In genomic region chr3:133089906-133090305, GRCh38 we compare ENCODE assay signal across 25 cellular contexts.
"Had no signal": no experiment of that assay in that cellular context is flagged by ENCODE, and none has a peak within 500 bp of the region (broad histone marks: within the 10 kb centered on the region; RNA-seq: fewer than 3 reads in every experiment).

No MANE protein-coding gene starts in this region.

- H3K36me3 Mint-ChIP-seq: naive B cell had no signal

- H3K79me2 ChIP-seq: parathyroid adenoma had no signal

- H3K9me3 ChIP-seq: esophagus squamous epithelium, gastroesophageal sphincter, left ventricle myocardium inferior, lower lobe of right lung, psoas muscle, right atrium auricular region, sigmoid colon, stomach, thoracic aorta, transverse colon had no signal

- H3K4me1 Mint-ChIP-seq: naive B cell, nephron progenitor cell had no signal

- H3K27me3 ChIP-seq: esophagus squamous epithelium, gastroesophageal sphincter, right atrium auricular region, sigmoid colon, stomach, transverse colon had no signal

- H3K36me3 ChIP-seq: esophagus squamous epithelium, gastroesophageal sphincter, left ventricle myocardium inferior, lower lobe of right lung, right atrium auricular region, sigmoid colon, stomach, thoracic aorta, transverse colon had no signal

- H3K4me3 ChIP-seq: esophagus squamous epithelium, gastroesophageal sphincter, left ventricle myocardium inferior, lower lobe of right lung, psoas muscle, right atrium auricular region, sigmoid colon, skin epidermis, stomach, thoracic aorta, transverse colon had no signal

- H3K4me1 ChIP-seq: esophagus squamous epithelium, lower lobe of right lung, parathyroid adenoma, sigmoid colon, stomach, transverse colon had no signal

- FAIRE-seq: urothelium cell line had no signal

- DNase-seq: esophagus squamous epithelium; foreskin fibroblast; glutamatergic neuron; islet precursor cell; left cardiac atrium; left ventricle myocardium inferior; lower lobe of right lung; mesenchymal stem cell; midbrain; naive B cell; nephron progenitor cell; psoas muscle; sigmoid colon; stimulated activated CD4-positive, alpha-beta T cell treated with anti-CD3 and anti-CD28 coated beads, Interleukin-2, amount 100 ng/mL, for 24 hours; stimulated activated naive CD4-positive, alpha-beta T cell; stomach; substantia nigra; transverse colon had no signal

- H2AFZ ChIP-seq: parathyroid adenoma had no signal

- ATAC-seq: gastroesophageal sphincter, left cardiac atrium, lower lobe of right lung, psoas muscle had no signal

- H3K4me3 Mint-ChIP-seq: dendritic cell treated with granulocyte-macrophage colony-stimulating factor and Interleukin-4, amounts not matched to agents 40 ng/mL and 50 ng/mL, for 4 days; naive B cell; nephron progenitor cell had no signal

- H3K27ac ChIP-seq: esophagus squamous epithelium, gastroesophageal sphincter, left ventricle myocardium inferior, lower lobe of right lung, parathyroid adenoma, psoas muscle, right atrium auricular region, sigmoid colon, skin epidermis, stomach, thoracic aorta, transverse colon had no signal

- H3K27ac Mint-ChIP-seq: dendritic cell treated with granulocyte-macrophage colony-stimulating factor and Interleukin-4, amounts not matched to agents 40 ng/mL and 50 ng/mL, for 4 days; naive B cell; nephron progenitor cell had no signal

- H3K9ac ChIP-seq: parathyroid adenoma had no signal

- H3K9me3 Mint-ChIP-seq: dendritic cell treated with granulocyte-macrophage colony-stimulating factor and Interleukin-4, amounts not matched to agents 40 ng/mL and 50 ng/mL, for 4 days; naive B cell; nephron progenitor cell had no signal
